Comparison of ENCODE assay signal across 23 cellular contexts in genomic region chr6:167590193-167590592, GRCh38.
DNase-seq lines count a peak whose midpoint lies in the region; ATAC-seq, FAIRE-seq and TF ChIP-seq lines count a peak whose summit lies in the region.
"Had no signal": no experiment of that assay in that cellular context is flagged by ENCODE, and none has a peak within 500 bp of the region (broad histone marks: within the 10 kb centered on the region; RNA-seq: fewer than 3 reads in every experiment).

No MANE protein-coding gene starts in this region.

- H3T11ph ChIP-seq in H9 (ENCODE audit: low read length) = no peak overlapping the region

- H3K9ac ChIP-seq in BLaER1 (no peak overlapping the region; the same call in 1 of the 2 replicates), HepG2 (ENCODE audit: insufficient read depth, low read depth, low read length) (no peak overlapping the region), H9 (ENCODE audit: extremely low read depth, insufficient read length, low read length) (no peak overlapping the region)

- H3K27ac ChIP-seq in BLaER1 (peak overlapping the region; percentile 56), HEK293 (ENCODE audit: extremely low read depth, low read depth, low read length) (no peak overlapping the region), HepG2 (ENCODE audit: extremely low read length, insufficient read depth, low read length) (no peak overlapping the region), sigmoid colon (no peak overlapping the region), H9 (ENCODE audit: insufficient read length, low read depth, low read length) (no peak overlapping the region)
- H3K27ac ChIP-seq: RWPE1 had no signal

- no peak overlapping the region for H2BK20ac ChIP-seq in H9 (ENCODE audit: low read depth, low read length, poor library complexity, severe bottlenecking)

- in situ Hi-C loops in HepG2 (cut with HindIII; ENCODE audit: extremely low pct_ligation_motif_present, low pct_unique_long_range_greater_than_20kb) = no loop called here

- H3K4me2 ChIP-seq in BLaER1 = peak overlapping the region; percentile 85
- no peak overlapping the region for H3K4me2 ChIP-seq in HepG2 (ENCODE audit: low read depth, low read length)
- no peak overlapping the region for H3K4me2 ChIP-seq in H9 (ENCODE audit: insufficient read depth, insufficient read length, low read length)
- H3K4me2 ChIP-seq: GM23338 had no signal

- H3K23me2 ChIP-seq in H9 (ENCODE audit: insufficient read length, low read depth, low read length, poor library complexity, severe bottlenecking) = no peaks in the 10 kb centered on the region

- H3K23ac ChIP-seq in H9 (ENCODE audit: insufficient read length, low read depth, low read length) = no peak overlapping the region

- no peak for TF ChIP-seq POLR2A in HepG2 (IDR thresholded peaks at IDR 0.05; ENCODE audit: insufficient read depth in 1 of 2, low read depth in 2 of 2, low read length in 2 of 2)
- TF ChIP-seq POLR2A in sigmoid colon (IDR thresholded peaks at IDR 0.05) = no peak
- no peak for TF ChIP-seq POLR2A in GM12891 (IDR thresholded peaks at IDR 0.05; ENCODE audit: low read depth, low read length)

- no peaks in the 10 kb centered on the region for H3K36me3 ChIP-seq in BLaER1
- no peaks in the 10 kb centered on the region for H3K36me3 ChIP-seq in HEK293 (ENCODE audit: control insufficient read depth in 2 of 2, insufficient read depth in 1 of 2, low read length in 2 of 2)
- no peaks in the 10 kb centered on the region for H3K36me3 ChIP-seq in HepG2 (replicated peaks in 1 of 2; ENCODE audit: control insufficient read depth in 1 of 2, insufficient read depth in 2 of 2, low read length in 2 of 2)
- H3K36me3 ChIP-seq in sigmoid colon = no peaks in the 10 kb centered on the region

- no peak overlapping the region for H4K5ac ChIP-seq in H9 (ENCODE audit: insufficient read length, low read depth, low read length)

- H3K27me3 Mint-ChIP-seq in endothelial cell (ENCODE audit: unreplicated experiment) = peaks cover 8% of the 10 kb centered on the region
- no peaks in the 10 kb centered on the region; the same call in 1 of the 2 replicates for H3K27me3 Mint-ChIP-seq in H9 (ENCODE audit: low read depth)

- H3K27me3 ChIP-seq in BLaER1 (no peaks in the 10 kb centered on the region), HepG2 (ENCODE audit: control insufficient read depth in 1 of 2, insufficient read depth in 2 of 2, low read length in 2 of 2) (no peaks in the 10 kb centered on the region), sigmoid colon (no peaks in the 10 kb centered on the region), H9 (ENCODE audit: insufficient read depth, low read length) (no peaks in the 10 kb centered on the region)

- H3K14ac ChIP-seq in H9 (ENCODE audit: insufficient read depth, low read length) = no peak overlapping the region

- TF ChIP-seq CTCF in HEK293 (tag by site-specific recombination; IDR thresholded peaks at IDR 0.05) (no peak), HepG2 (CRISPR knock-in tag; IDR thresholded peaks at IDR 0.05) (no peak), sigmoid colon (IDR thresholded peaks at IDR 0.05) (no peak), endothelial cell (IDR thresholded peaks at IDR 0.05; ENCODE audit: unreplicated experiment) (no peak), H9 (conservative IDR thresholded peaks at IDR 0.05) (no peak)

- H2AK5ac ChIP-seq in H9 (ENCODE audit: insufficient read length, low read length) = no peak overlapping the region

- FAIRE-seq in HepG2 (lab: Jason Lieb, UNC) = no peak
- no peak for FAIRE-seq in GM12891 (lab: Jason Lieb, UNC)
- FAIRE-seq: GM12892 had no signal

- DNase-seq in HepG2 (ENCODE audit: low spot score) (no peak), sigmoid colon (peak; percentile 18), endothelial cell (ENCODE audit: low spot score) (no peak), GM12891 (ENCODE audit: insufficient read length, low spot score) (no peak), H9 (no peak)
- DNase-seq: Caco-2; CD4-positive, alpha-beta memory T cell; DMS 273 treated with DMSO at 0.1 percent for 48 hours; DND-41; NCI-H1105; NCI-H146; NCI-H2029; NCI-H226; NCI-H524; NCI-H774; NK-92 treated with Interleukin-12 subunit alpha and Interleukin-12 subunit beta, amount 100 ng/mL, for 24 hours; SIG-M5 had no signal

- H3K9me3 ChIP-seq in BLaER1 = peaks cover 10% of the 10 kb centered on the region
- no peaks in the 10 kb centered on the region for H3K9me3 ChIP-seq in HEK293 (ENCODE audit: control insufficient read depth, insufficient read depth, low read depth, low read length)
- H3K9me3 ChIP-seq in HepG2 (ENCODE audit: low read length) = no peaks in the 10 kb centered on the region
- H3K9me3 ChIP-seq in sigmoid colon = no peaks in the 10 kb centered on the region
- no peaks in the 10 kb centered on the region for H3K9me3 ChIP-seq in H9 (ENCODE audit: control insufficient read depth, low read depth, low read length)

- H3K4me3 Mint-ChIP-seq in endothelial cell (ENCODE audit: unreplicated experiment) (no peak overlapping the region), H9 (no peak overlapping the region; a peak in 1 of 5 replicates)
- H3K4me3 Mint-ChIP-seq: CD4-positive, alpha-beta memory T cell; GM23338 had no signal

- H4K8ac ChIP-seq in H9 (replicated peaks; ENCODE audit: insufficient read length, low read depth, low read length) = no peak overlapping the region

- TF ChIP-seq RAD21 in HepG2 (CRISPR knock-in tag; IDR thresholded peaks at IDR 0.05) = no peak

- H2BK15ac ChIP-seq in H9 (ENCODE audit: low read depth, low read length) = no peak overlapping the region

- no peak overlapping the region for H3K4ac ChIP-seq in H9 (ENCODE audit: low read depth, low read length)

- H3K4me1 Mint-ChIP-seq in endothelial cell (ENCODE audit: unreplicated experiment) (peaks cover 2% of the 10 kb centered on the region), H9 (peaks cover 3 to 8% of the 10 kb centered on the region in 2 experiments; a peak in 2 of 4 replicates)
- H3K4me1 Mint-ChIP-seq: CD4-positive, alpha-beta memory T cell; GM23338 had no signal

- WGBS in HepG2 (ENCODE audit: low lambda C conversion rate) = 94% methylated on average over 3 of the region's 3 CpGs
- 96 to 99% methylated on average over 3 of the region's 3 CpGs for WGBS in sigmoid colon, 2 donors
- no CpG with 5 or more reads among the region's 3 CpGs for WGBS in H9 (ENCODE audit: extremely low coverage, insufficient read length, low lambda C conversion rate)

- TF ChIP-seq EP300 in HepG2 (IDR thresholded peaks at IDR 0.05; ENCODE audit: low read depth in 2 of 2, low read length in 2 of 2) = no peak
- TF ChIP-seq EP300 in HepG2 (CRISPR knock-in tag; IDR thresholded peaks at IDR 0.05; ENCODE audit: borderline replicate concordance) = no peak
- no peak for TF ChIP-seq EP300 in sigmoid colon (IDR thresholded peaks at IDR 0.05)

- H3K4me3 ChIP-seq in BLaER1 (no peak overlapping the region), HEK293 (ENCODE audit: low read depth, low read length) (no peak overlapping the region), HepG2 (replicated peaks in 1 of 3; ENCODE audit: insufficient read depth in 1 of 3, low read depth in 2 of 3, low read length in 3 of 3) (no peak overlapping the region), sigmoid colon (no peak overlapping the region)
- H3K4me3 ChIP-seq: GM23338 had no signal

- ATAC-seq in HepG2 = no peak; the same call in 2 of the 3 replicates
- ATAC-seq: GM23338, HCT116 had no signal

- H4K20me1 ChIP-seq in BLaER1 (no peaks in the 10 kb centered on the region), HepG2 (ENCODE audit: insufficient read depth, low read length) (no peaks in the 10 kb centered on the region), H9 (ENCODE audit: control insufficient read depth, insufficient read depth, insufficient read length) (no peaks in the 10 kb centered on the region)

- H3K36me3 Mint-ChIP-seq in endothelial cell (ENCODE audit: low read depth, unreplicated experiment) = peaks cover 9% of the 10 kb centered on the region
- peaks cover 0 to 12% (median 6%) of the 10 kb centered on the region in 3 experiments; a peak in 4 of 7 replicates for H3K36me3 Mint-ChIP-seq in H9 (ENCODE audit: insufficient read depth in 1 of 3, low read depth in 3 of 3)
- H3K36me3 Mint-ChIP-seq: CD4-positive, alpha-beta memory T cell had no signal

- CTCF ChIA-PET in HEK293 (lab: Yijun Ruan, JAX) (no interaction called here), HepG2 (lab: Yijun Ruan, JAX; ENCODE audit: low intra/inter-chr PET ratio, low total read pairs) (no interaction called here)

- H3K79me2 ChIP-seq in HepG2 (ENCODE audit: insufficient read depth, low read length) (no peaks in the 10 kb centered on the region), H9 (ENCODE audit: insufficient read depth, low read length) (no peaks in the 10 kb centered on the region)

- H3K4me1 ChIP-seq in BLaER1 (peaks cover 27% of the 10 kb centered on the region), HEK293 (ENCODE audit: control insufficient read depth, insufficient read depth, low read length) (no peaks in the 10 kb centered on the region), HepG2 (ENCODE audit: insufficient read depth, low read length) (peaks cover 19% of the 10 kb centered on the region), sigmoid colon (no peaks in the 10 kb centered on the region), H9 (ENCODE audit: insufficient read depth, low read length) (no peaks in the 10 kb centered on the region)
- H3K4me1 ChIP-seq: Caco-2 had no signal

- H3K56ac ChIP-seq in H9 (ENCODE audit: insufficient read length, low read depth, low read length) = no peak overlapping the region

- H2BK5ac ChIP-seq in H9 (ENCODE audit: insufficient read length, low read length) = no peak overlapping the region

- H2BK120ac ChIP-seq in H9 (ENCODE audit: low read depth, low read length, poor library complexity, severe bottlenecking) = no peak overlapping the region

- BruUV-seq in HepG2 (replicated peaks; lab: Mats Ljungman, UMichigan) = no TSS peak

- no peaks in the 10 kb centered on the region for H3K9me3 Mint-ChIP-seq in endothelial cell (ENCODE audit: unreplicated experiment)
- peaks cover 11 to 15% of the 10 kb centered on the region in 2 experiments for H3K9me3 Mint-ChIP-seq in H9

- POLR2A ChIA-PET in HEK293 (lab: Yijun Ruan, JAX) (no interaction called here), HepG2 (lab: Yijun Ruan, JAX) (no interaction called here)

- no peak overlapping the region for H4K91ac ChIP-seq in H9 (ENCODE audit: insufficient read length, low read depth, low read length)

- H3K79me1 ChIP-seq in H9 (ENCODE audit: insufficient read depth, low read depth, low read length, poor library complexity, severe bottlenecking) = no peaks in the 10 kb centered on the region

- H3K27ac Mint-ChIP-seq in endothelial cell (ENCODE audit: unreplicated experiment) = no peak overlapping the region
- no peak overlapping the region for H3K27ac Mint-ChIP-seq in H9
- H3K27ac Mint-ChIP-seq: GM23338 had no signal

- intact Hi-C loops in HepG2 (cut with micrococcal nuclease; ENCODE audit: unreplicated experiment) = no loop called here
- intact Hi-C loops in sigmoid colon (cut with DNase I) = no loop called here

- H3K18ac ChIP-seq in H9 (ENCODE audit: insufficient read length, low read depth, low read length) = no peak overlapping the region

- H2AFZ ChIP-seq in HepG2 (ENCODE audit: low read length) = no peak overlapping the region
- H2AFZ ChIP-seq in H9 (ENCODE audit: low read length) = no peak overlapping the region
- H2AFZ ChIP-seq: GM23338 had no signal

- no peak overlapping the region for H2BK12ac ChIP-seq in H9 (ENCODE audit: insufficient read length, low read depth, low read length)

TF ChIP-seq in HepG2, 621 proteins besides CTCF, POLR2A, EP300 and RAD21 (continues in another document):
- TF ChIP-seq ARNT2 (CRISPR knock-in tag; IDR thresholded peaks at IDR 0.05; ENCODE audit: low read depth) = no peak
